ENCODE assay signal across 8 cellular contexts in the genomic region with DNA sequence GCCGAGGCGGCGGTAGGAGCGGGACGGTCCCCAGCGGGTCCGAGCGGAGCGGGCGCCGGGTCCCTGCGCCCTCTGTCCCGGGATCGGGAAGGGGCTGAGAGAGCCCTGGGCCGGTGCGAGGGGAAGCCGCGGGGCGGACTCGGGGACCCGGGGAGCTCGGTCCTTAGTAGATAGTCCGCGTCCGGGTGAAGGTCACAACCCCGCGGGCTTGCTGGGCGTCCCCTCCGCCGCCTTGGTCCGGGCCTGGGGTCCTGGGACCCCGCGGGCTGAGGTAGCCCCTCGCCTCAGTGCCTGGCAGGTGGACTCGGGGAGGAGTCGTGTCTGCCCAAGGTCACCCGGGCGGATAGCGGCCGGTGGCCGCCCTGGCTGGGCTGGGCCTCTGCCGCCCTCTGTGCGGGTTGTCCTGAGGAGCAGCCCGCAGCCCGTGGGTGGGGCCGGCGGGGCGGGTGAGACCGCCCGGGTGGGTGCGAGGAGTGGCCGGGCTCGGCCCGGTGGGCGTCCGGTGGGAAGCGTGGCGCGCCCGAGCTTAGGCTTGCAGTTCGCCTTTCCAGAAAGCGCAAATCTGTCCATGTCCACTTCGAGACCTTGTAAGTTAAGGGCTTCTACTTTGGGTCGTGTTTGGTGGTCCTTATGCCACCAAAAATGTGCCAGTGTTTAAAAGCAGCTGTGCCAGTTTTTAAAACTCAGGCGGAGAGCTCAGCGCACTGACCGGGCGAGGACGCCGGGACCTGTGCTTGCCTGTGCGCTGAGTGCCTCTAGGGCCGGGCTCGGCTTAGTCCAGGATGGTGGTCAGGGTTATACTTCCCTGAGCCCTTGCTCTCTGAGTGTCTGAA. TPM values are rescaled to one million over a fixed set of nuclear protein-coding genes. Genes with fewer than 3 reads are reported as not detected.
A peak's percentile ranks its signal among the peaks of the same experiment; 100 is the strongest.
DNase-seq lines count a peak whose midpoint lies in the region; ATAC-seq lines count a peak whose summit lies in the region.

No MANE protein-coding gene starts in this region.

- H2BK5ac ChIP-seq in mesendoderm (ENCODE audit: low read length) = no peak overlapping the region

- no peak overlapping the region for H4K8ac ChIP-seq in mesendoderm (ENCODE audit: low read depth, low read length)

- peaks cover under 1% of the 10 kb centered on the region for H3K36me3 ChIP-seq in ectodermal cell (ENCODE audit: control insufficient read depth, insufficient read depth, low read length)
- no peaks in the 10 kb centered on the region for H3K36me3 ChIP-seq in mesendoderm (ENCODE audit: control insufficient read depth, insufficient read depth, low read length)

- H3K4ac ChIP-seq in mesendoderm (ENCODE audit: low read depth, low read length) = no peak overlapping the region

- H3K9me3 ChIP-seq in T-helper 17 cell (ENCODE audit: control insufficient read depth, low read length, poor library complexity, severe bottlenecking) (no peaks in the 10 kb centered on the region), ectodermal cell (ENCODE audit: control insufficient read depth, low read length) (no peaks in the 10 kb centered on the region)

- no peaks in the 10 kb centered on the region for H3K27me3 ChIP-seq in ectodermal cell (ENCODE audit: control insufficient read depth, insufficient read depth, low read length, poor library complexity, severe bottlenecking)
- no peaks in the 10 kb centered on the region for H3K27me3 ChIP-seq in mesendoderm (ENCODE audit: insufficient read depth, low read length, poor library complexity)

- peaks cover 34% of the 10 kb centered on the region for H3K79me2 ChIP-seq in mesendoderm (ENCODE audit: control insufficient read depth, insufficient read depth, low read length)

- H3K27ac ChIP-seq in ectodermal cell (ENCODE audit: insufficient read depth, low read depth, low read length, poor library complexity, severe bottlenecking) = no peak overlapping the region
- H3K27ac ChIP-seq in mesendoderm (ENCODE audit: low read depth, low read length) = no peak overlapping the region
- peak overlapping the region; percentile 69 for H3K27ac ChIP-seq in substantia nigra (ENCODE audit: low read depth, low read length, poor library complexity, severe bottlenecking)

- H3K27ac Mint-ChIP-seq in T-helper 17 cell = peak overlapping the region; percentile 96

- H3K79me1 ChIP-seq in mesendoderm (ENCODE audit: low read length) = peaks cover 9% of the 10 kb centered on the region

- peak overlapping the region; percentile 52 for H3K18ac ChIP-seq in mesendoderm (ENCODE audit: low read length)

- peak overlapping the region; percentile 45 for H3K23ac ChIP-seq in mesendoderm (ENCODE audit: low read length)

- DNase-seq in Caki2 (ENCODE audit: low read depth) (peak; percentile 35), HK-2 (ENCODE audit: unreplicated experiment) (peak; percentile 30), T-helper 17 cell (peak in 1 of 3 donors; percentile 20), mesendoderm (peak; percentile 39), substantia nigra (lab: John Stamatoyannopoulos, UW) (peak in 21 of 49 donors; percentile 16 to 65 (median 39)), NCI-H187 treated with DMSO at 0.1 percent for 48 hours (lab: John Stamatoyannopoulos, UW) (no peak)

- peak overlapping the region; percentile 85 for H3K9ac ChIP-seq in mesendoderm (ENCODE audit: low read length)

- peaks cover 38% of the 10 kb centered on the region for H3K4me1 Mint-ChIP-seq in T-helper 17 cell

- H3K36me3 Mint-ChIP-seq in T-helper 17 cell (ENCODE audit: low read depth) = no peaks in the 10 kb centered on the region

- ATAC-seq in GM21360 (IDR thresholded peaks at IDR 0.05; ENCODE audit: unreplicated experiment) (peak; percentile 18), T-helper 17 cell (peak; percentile 13)

- peak overlapping the region; percentile 92 for H3K4me3 Mint-ChIP-seq in T-helper 17 cell

- no peak overlapping the region for H4K5ac ChIP-seq in mesendoderm (ENCODE audit: low read length)

- WGBS in ectodermal cell, 2 experiments = 0 to 1% methylated on average over 73 of the region's 73 CpGs
- WGBS in mesendoderm (ENCODE audit: extremely low coverage, insufficient coverage, low lambda C conversion rate) = no CpG with 5 or more reads among the region's 73 CpGs

- in situ Hi-C loops in Caki2 (cut with HindIII; ENCODE audit: low pct_unique_long_range_greater_than_20kb, low sequenced_read_pairs) = no loop called here

- H3K4me3 ChIP-seq in ectodermal cell (ENCODE audit: insufficient read depth, low read depth, low read length) (peak overlapping the region; percentile 89), mesendoderm (ENCODE audit: low read length) (peak overlapping the region; percentile 86)

- H3K4me2 ChIP-seq in mesendoderm (ENCODE audit: low read length) = peak overlapping the region; percentile 98

- H3K4me1 ChIP-seq in ectodermal cell (ENCODE audit: control insufficient read depth, insufficient read depth, low read length) (peaks cover 4% of the 10 kb centered on the region), mesendoderm (ENCODE audit: control insufficient read depth, low read depth, low read length) (peaks cover 2% of the 10 kb centered on the region)

- H2BK15ac ChIP-seq in mesendoderm (replicated peaks; ENCODE audit: low read depth) = no peak overlapping the region

- no peak overlapping the region for H2AK5ac ChIP-seq in mesendoderm (ENCODE audit: low read length)

- peak overlapping the region; percentile 86 for H3K56ac ChIP-seq in mesendoderm (ENCODE audit: low read length)

- no peak overlapping the region for H2BK120ac ChIP-seq in mesendoderm (ENCODE audit: low read depth, low read length)

- H3K27me3 Mint-ChIP-seq in T-helper 17 cell = no peaks in the 10 kb centered on the region

RNA-seq across cellular contexts. Expression of gene SDHA, which starts 0.6 kb away (rescaled TPM):
- 81.3 and 93.4 TPM in 2 replicates for total RNA-seq in Caki2 (2014; rRNA removed; shearing (Covaris generic); ENCODE audit: low replicate concordance)
- 100 to 1,000 TPM; 170 to 171 TPM for total RNA-seq in T-helper 17 cell
- polyA plus RNA-seq in ectodermal cell (2013, experiment 1 of 4) = 71.3 TPM
- polyA plus RNA-seq in ectodermal cell (2013, experiment 2 of 4) = 78.6 TPM
- polyA plus RNA-seq in ectodermal cell (2013, experiment 3 of 4) = 60.4 TPM
- 61.2 TPM for polyA plus RNA-seq in ectodermal cell (2013, experiment 4 of 4)
- polyA plus RNA-seq in mesendoderm (2013, experiment 1 of 2) = 51.9 TPM
- 52.5 TPM for polyA plus RNA-seq in mesendoderm (2013, experiment 2 of 2)

RNA-seq across cellular contexts. Expression of gene CCDC127, which starts 0.7 kb away (rescaled TPM):
- total RNA-seq in Caki2 (2014; rRNA removed; shearing (Covaris generic); ENCODE audit: low replicate concordance) = 4.5 and 6.2 TPM in 2 replicates
- 1 to 10 TPM; 1.9 to 2.4 TPM for total RNA-seq in T-helper 17 cell
- polyA plus RNA-seq in ectodermal cell (2013, experiment 1 of 4) = 10.1 TPM
- 11.3 TPM for polyA plus RNA-seq in ectodermal cell (2013, experiment 2 of 4)
- polyA plus RNA-seq in ectodermal cell (2013, experiment 3 of 4) = 6.9 TPM
- 7.5 TPM for polyA plus RNA-seq in ectodermal cell (2013, experiment 4 of 4)
- 2.7 TPM for polyA plus RNA-seq in mesendoderm (2013, experiment 1 of 2)
- polyA plus RNA-seq in mesendoderm (2013, experiment 2 of 2) = 2.9 TPM

RNA-seq across cellular contexts. Expression of gene LRRC14B, which starts 27.4 kb away (rescaled TPM):
- not detected in 2 replicates for total RNA-seq in Caki2 (2014; rRNA removed; shearing (Covaris generic); ENCODE audit: low replicate concordance)
- not detected for total RNA-seq in T-helper 17 cell
- not detected for polyA plus RNA-seq in ectodermal cell (2013, experiment 1 of 4)
- not detected for polyA plus RNA-seq in ectodermal cell (2013, experiment 2 of 4)
- polyA plus RNA-seq in ectodermal cell (2013, experiment 3 of 4) = not detected
- not detected for polyA plus RNA-seq in ectodermal cell (2013, experiment 4 of 4)
- polyA plus RNA-seq in mesendoderm (2013, experiment 1 of 2) = not detected
- not detected for polyA plus RNA-seq in mesendoderm (2013, experiment 2 of 2)

RNA-seq across cellular contexts. Expression of gene PDCD6, which starts 52.8 kb away (rescaled TPM):
- 107 and 119 TPM in 2 replicates for total RNA-seq in Caki2 (2014; rRNA removed; shearing (Covaris generic); ENCODE audit: low replicate concordance)
- total RNA-seq in T-helper 17 cell = 10 to 100 TPM; 50.3 to 52.2 TPM
- 73.9 TPM for polyA plus RNA-seq in ectodermal cell (2013, experiment 1 of 4)
- polyA plus RNA-seq in ectodermal cell (2013, experiment 2 of 4) = 78.5 TPM
- polyA plus RNA-seq in ectodermal cell (2013, experiment 3 of 4) = 74.2 TPM
- 78.9 TPM for polyA plus RNA-seq in ectodermal cell (2013, experiment 4 of 4)
- 67.4 TPM for polyA plus RNA-seq in mesendoderm (2013, experiment 1 of 2)
- 65.6 TPM for polyA plus RNA-seq in mesendoderm (2013, experiment 2 of 2)
